In the genomic region with DNA sequence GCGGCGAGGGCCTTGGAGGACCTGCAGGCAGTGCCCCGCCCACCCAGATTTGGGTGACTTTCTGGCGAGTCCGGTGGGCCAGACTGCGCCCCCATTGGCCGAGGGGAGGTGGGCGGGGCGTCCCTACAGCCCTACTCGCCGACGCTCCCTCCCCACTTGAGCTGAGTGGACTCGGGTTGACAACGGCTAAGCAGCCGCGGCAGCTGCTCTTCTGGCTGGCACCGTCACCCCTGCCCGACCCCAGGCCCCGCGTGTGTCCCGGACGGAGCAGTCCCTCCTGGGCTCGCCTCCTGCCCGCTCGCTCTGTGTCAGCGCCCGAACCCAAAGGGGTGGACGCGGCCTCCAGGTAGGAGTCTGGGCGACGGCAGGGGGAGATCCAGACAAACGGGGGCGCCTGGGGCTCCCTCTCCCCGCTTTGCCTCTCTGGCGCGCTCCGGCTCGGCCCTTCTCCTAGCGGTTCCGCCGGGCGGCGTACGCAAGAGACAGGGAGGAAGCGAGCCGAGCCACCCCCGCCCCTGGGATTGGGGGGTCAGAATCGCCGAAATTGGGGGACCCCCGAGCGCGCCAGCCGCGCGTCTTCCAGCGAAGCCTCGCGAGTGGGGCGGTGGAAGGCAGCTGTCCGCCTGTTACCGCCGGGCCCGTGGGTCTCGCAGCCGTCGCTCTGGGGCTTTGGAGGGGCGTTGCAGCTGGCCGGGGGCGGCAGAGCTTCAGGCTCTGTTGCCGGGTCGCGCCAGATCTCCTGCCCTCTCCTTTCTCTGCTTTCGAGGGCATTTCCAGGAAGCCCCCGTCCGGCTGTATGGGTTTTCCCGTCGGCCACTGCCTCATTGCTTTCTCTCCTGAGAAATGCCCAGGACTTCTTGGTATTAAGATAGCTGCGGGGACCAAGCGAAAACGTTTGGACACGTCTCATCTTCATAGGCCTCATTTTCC, we compare ENCODE assay signal across 8 cellular contexts. TPM values are rescaled to one million over a fixed set of nuclear protein-coding genes. Genes with fewer than 3 reads are reported as not detected.
DNase-seq lines count a peak whose midpoint lies in the region; ATAC-seq, FAIRE-seq and TF ChIP-seq lines count a peak whose summit lies in the region.

No MANE protein-coding gene starts in this region.

- H3K9me3 ChIP-seq in AG04450 (ENCODE audit: control insufficient read depth, insufficient read depth, low read length) (no peaks in the 10 kb centered on the region), GM12878 (replicated peaks; ENCODE audit: control insufficient read depth, insufficient read depth, low read length) (no peaks in the 10 kb centered on the region)

- no peaks in the 10 kb centered on the region for H4K20me1 ChIP-seq in GM12878 (ENCODE audit: control insufficient read depth, insufficient read depth)

- BruUV-seq in GM12878 (replicated peaks; lab: Mats Ljungman, UMichigan), result no TSS peak

- peak overlapping the region; percentile 64 for H3K4me3 ChIP-seq in AG04450 (ENCODE audit: low read depth, low read length)
- no peak overlapping the region for H3K4me3 ChIP-seq in GM12878

- H3K4me2 ChIP-seq in GM12878 (ENCODE audit: control insufficient read depth, insufficient read depth), result peak overlapping the region; percentile 38

- no peak for FAIRE-seq in GM12878 (lab: Jason Lieb, UNC)

- no peaks in the 10 kb centered on the region for H3K36me3 ChIP-seq in GM12878 (ENCODE audit: control insufficient read depth in 2 of 2, insufficient read depth in 2 of 2, low read length in 1 of 2)

- H3K4me1 ChIP-seq in GM12878 (ENCODE audit: control insufficient read depth, insufficient read depth, low read length), result no peaks in the 10 kb centered on the region

- RAD21 ChIA-PET in GM12878 (lab: Charles Lee; ENCODE audit: unreplicated experiment), result no interaction called here

- TF ChIP-seq CTCF in AG04450 (IDR thresholded peaks at IDR 0.05; ENCODE audit: low read depth, low read length), result 0 out of 2 replicates have a peak, but pooled peaks have one; percentile 5
- TF ChIP-seq CTCF in GM12878 (IDR thresholded peaks at IDR 0.05 in 2 of 3, conservative IDR thresholded peaks at IDR 0.05 in 1 of 3; ENCODE audit: control insufficient read depth in 2 of 3, extremely low read depth in 1 of 3, insufficient read depth in 1 of 3, low read depth in 3 of 3, low read length in 3 of 3), result no peak

- SMC1A ChIA-PET in GM12878 (lab: Charles Lee; ENCODE audit: uncharacterized antibody, unreplicated experiment), result no interaction called here

- H3K27me3 ChIP-seq in AG04450 (ENCODE audit: control insufficient read depth, insufficient read depth, low read length), result no peaks in the 10 kb centered on the region
- no peaks in the 10 kb centered on the region for H3K27me3 ChIP-seq in GM12878 (replicated peaks in 1 of 2; ENCODE audit: control insufficient read depth in 2 of 2, insufficient read depth in 2 of 2, low read length in 1 of 2)

- DNase-seq in AG04450 (ENCODE audit: low read depth, low spot score), result no peak
- DNase-seq in NCI-H2227 (lab: John Stamatoyannopoulos, UW; ENCODE audit: unreplicated experiment), result peak; percentile 75
- DNase-seq in GM12878 (ENCODE audit: low read depth, low spot score), result no peak
- DNase-seq in hypothalamus (lab: John Stamatoyannopoulos, UW), result peak in 40 of 51 donors; percentile 0 to 55 (median 23)
- peak in 8 of 10 donors; percentile 24 to 92 (median 58) for DNase-seq in posterior cingulate gyrus
- no peak for DNase-seq in COLO668 (lab: John Stamatoyannopoulos, UW; ENCODE audit: unreplicated experiment)

- TF ChIP-seq EP300 in GM12878 (IDR thresholded peaks at IDR 0.05; ENCODE audit: borderline replicate concordance in 1 of 2, control insufficient read depth in 1 of 2, low read depth in 2 of 2, low read length in 2 of 2), result no peak

- H3K27ac ChIP-seq in AG04450 (ENCODE audit: low read depth, low read length) (peak overlapping the region; percentile 21), GM12878 (ENCODE audit: control insufficient read depth, insufficient read depth) (no peak overlapping the region)

- TF ChIP-seq POLR2A in GM12878 (IDR thresholded peaks at IDR 0.05; ENCODE audit: low read depth, low read length), result no peak

- in situ Hi-C loops in GM12878 (cut with MboI), result no loop called here

- 40% methylated on average over 67 of the region's 81 CpGs for WGBS in GM12878 (ENCODE audit: insufficient coverage, insufficient replicate concordance, low lambda C conversion rate, missing lambda C conversion rate)

- H3K9ac ChIP-seq in GM12878 (ENCODE audit: control insufficient read depth, insufficient read depth, low read length), result no peak overlapping the region

- POLR2A ChIA-PET in AG04450 (lab: Yijun Ruan, JAX) (no interaction called here), GM12878 (lab: Charles Lee) (no interaction called here)

- H2AFZ ChIP-seq in GM12878 (ENCODE audit: control insufficient read depth, low read depth, low read length), result no peak overlapping the region

- ATAC-seq in GM19035 (IDR thresholded peaks at IDR 0.05; ENCODE audit: unreplicated experiment) (peak; percentile 53), GM12878 (no peak), HG02973 (IDR thresholded peaks at IDR 0.05; ENCODE audit: unreplicated experiment) (no peak)

- intact Hi-C loops in GM12878 (cut with micrococcal nuclease; ENCODE audit: unreplicated experiment) (no loop called here), posterior cingulate gyrus (cut with DNase I) (no loop called here)

- no peak for TF ChIP-seq RAD21 in GM12878 (IDR thresholded peaks at IDR 0.05; ENCODE audit: insufficient read depth, low read depth, low read length)

- CTCF ChIA-PET in AG04450 (lab: Charles Lee) (no interaction called here), GM12878 (lab: Yijun Ruan, JAX) (no interaction called here)

- no peaks in the 10 kb centered on the region for H3K79me2 ChIP-seq in GM12878 (ENCODE audit: control insufficient read depth, insufficient read depth, low read length)

TF ChIP-seq in GM12878, 131 proteins besides CTCF, POLR2A, EP300 and RAD21:
- TF ChIP-seq, protein P1, sequence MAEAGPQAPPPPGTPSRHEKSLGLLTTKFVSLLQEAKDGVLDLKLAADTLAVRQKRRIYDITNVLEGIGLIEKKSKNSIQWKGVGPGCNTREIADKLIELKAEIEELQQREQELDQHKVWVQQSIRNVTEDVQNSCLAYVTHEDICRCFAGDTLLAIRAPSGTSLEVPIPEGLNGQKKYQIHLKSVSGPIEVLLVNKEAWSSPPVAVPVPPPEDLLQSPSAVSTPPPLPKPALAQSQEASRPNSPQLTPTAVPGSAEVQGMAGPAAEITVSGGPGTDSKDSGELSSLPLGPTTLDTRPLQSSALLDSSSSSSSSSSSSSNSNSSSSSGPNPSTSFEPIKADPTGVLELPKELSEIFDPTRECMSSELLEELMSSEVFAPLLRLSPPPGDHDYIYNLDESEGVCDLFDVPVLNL (IDR thresholded peaks at IDR 0.05; ENCODE audit: low read depth, low read length), result no peak
- TF ChIP-seq FOS (IDR thresholded peaks at IDR 0.05; ENCODE audit: borderline replicate concordance, extremely low read depth, insufficient read length), result no peak
- TF ChIP-seq RB1 (IDR thresholded peaks at IDR 0.05; ENCODE audit: borderline replicate concordance), result no peak
- TF ChIP-seq, protein P2, sequence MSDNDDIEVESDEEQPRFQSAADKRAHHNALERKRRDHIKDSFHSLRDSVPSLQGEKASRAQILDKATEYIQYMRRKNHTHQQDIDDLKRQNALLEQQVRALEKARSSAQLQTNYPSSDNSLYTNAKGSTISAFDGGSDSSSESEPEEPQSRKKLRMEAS (IDR thresholded peaks at IDR 0.05; ENCODE audit: low read depth, low read length), result no peak
- TF ChIP-seq NFXL1 (IDR thresholded peaks at IDR 0.05; ENCODE audit: borderline replicate concordance), result no peak
- no peak for TF ChIP-seq HDGF (IDR thresholded peaks at IDR 0.05)

RNA-seq across cellular contexts. Expression of a gene that starts 46.3 kb away (rescaled TPM):
- polyA plus RNA-seq in AG04450 (2011; rRNA removed) (1.3 and 1.6 TPM in 2 replicates), GM12878 (2011; rRNA removed) (0.01 and 0.04 TPM in 2 replicates), GM12878 (2014; fragmentation: Illumina TruSeq; extraction: Trizol) (0.03 TPM in 1 of 2 replicates, not detected in the other), GM12878 (2014; fragmentation: Nextera tagmentation; extraction: Ambion mirVana) (not detected), GM12878 (2014; rRNA removed) (0.14 TPM in 1 of 2 replicates, not detected in the other), GM12878 (2016; fragmentation: Nextera tagmentation; extraction: Ambion mirVana) (not detected)
- polyA minus RNA-seq in AG04450 (2011; rRNA and poly(A)+ RNA removed), result 2.6 and 3.4 TPM in 2 replicates
- total RNA-seq in GM12878 (2013; cell fraction: nucleolus; rRNA removed), result 0.17 and 0.22 TPM in 2 replicates
- total RNA-seq in GM12878 (2014; rRNA removed) (not detected in 2 replicates), GM12878 (2014; rRNA removed; fragmentation: Illumina TruSeq; extraction: Trizol) (not detected in 2 replicates), GM12878 (2021) (0.10 and 0.13 TPM in 2 replicates)
- 0.12 TPM for polyA plus RNA-seq in GM12878 (2011; ENCODE audit: low read depth)
- 0.01 and 0.03 TPM in 2 replicates for polyA plus RNA-seq in GM12878 (2011; cell fraction: cytosol; rRNA removed)
- polyA plus RNA-seq in GM12878 (2011; cell fraction: nucleus; rRNA removed), result 0.22 and 0.24 TPM in 2 replicates
- polyA plus RNA-seq in GM12878 (2012), result 0.15 and 0.29 TPM in 2 replicates
- 0.05 TPM in 1 of 2 replicates, not detected in the other for polyA minus RNA-seq in GM12878 (2011; rRNA and poly(A)+ RNA removed)
- polyA minus RNA-seq in GM12878 (2011; cell fraction: cytosol; rRNA and poly(A)+ RNA removed), result not detected in 2 replicates
- polyA minus RNA-seq in GM12878 (2011; cell fraction: nucleus; rRNA and poly(A)+ RNA removed), result not detected in 2 replicates

Comparison
In these comparisons a context has a peak if more than half of its experiments do, and no peak if none do; other contexts are left out.
1. DNase-seq: peak in NCI-H2227 (single experiment), hypothalamus (40 of 51) and posterior cingulate gyrus (8 of 10); none in AG04450 (single experiment), GM12878 (single experiment) and COLO668 (single experiment).